Comparison of ENCODE assay signal across 9 cellular contexts in genomic region chr16:30762991-30763725, GRCh38. TPM values are rescaled to one million over a fixed set of nuclear protein-coding genes. Genes with fewer than 3 reads are reported as not detected.
A peak's percentile ranks its signal among the peaks of the same experiment; 100 is the strongest.
DNase-seq lines count a peak whose midpoint lies in the region; ATAC-seq and TF ChIP-seq lines count a peak whose summit lies in the region.
"Had no signal": no experiment of that assay in that cellular context is flagged by ENCODE, and none has a peak within 500 bp of the region (broad histone marks: within the 10 kb centered on the region; RNA-seq: fewer than 3 reads in every experiment).

No MANE protein-coding gene starts in this region.

- no peak overlapping the region for H2AFZ ChIP-seq in mammary epithelial cell (ENCODE audit: low read depth, low read length)

- TF ChIP-seq CTCF in 22Rv1 (IDR thresholded peaks at IDR 0.05) (no peak), mammary epithelial cell (conservative IDR thresholded peaks at IDR 0.05 in 1 of 2, IDR thresholded peaks at IDR 0.05 in 1 of 2; ENCODE audit: extremely low read depth in 1 of 2, insufficient read depth in 1 of 2, low read depth in 1 of 2, low read length in 2 of 2) (no peak)

- 28% methylated on average over 11 of the region's 15 CpGs for WGBS in mammary epithelial cell (ENCODE audit: low coverage, missing lambda C conversion rate)

- no peaks in the 10 kb centered on the region for H3K9me3 ChIP-seq in HUES48 (ENCODE audit: control insufficient read depth, insufficient read depth, low read length)
- H3K9me3 ChIP-seq in mammary epithelial cell (replicated peaks; ENCODE audit: insufficient read depth, low read length), result no peaks in the 10 kb centered on the region
- no peaks in the 10 kb centered on the region for H3K9me3 ChIP-seq in mononuclear cell (ENCODE audit: low read depth, low read length)

- H3K9ac ChIP-seq in HUES48 (ENCODE audit: low read depth, low read length), result no peak overlapping the region
- H3K9ac ChIP-seq in mammary epithelial cell (ENCODE audit: insufficient read depth, low read length), result peak overlapping the region; percentile 88

- CTCF ChIA-PET in mammary epithelial cell (lab: Charles Lee; ENCODE audit: low non-redundant PET), result no interaction called here

- H3K4me1 ChIP-seq in HUES48 (ENCODE audit: control insufficient read depth, insufficient read depth, low read length), result peaks cover 3% of the 10 kb centered on the region; the same call in 1 of the 2 replicates
- H3K4me1 ChIP-seq in mammary epithelial cell (ENCODE audit: insufficient read depth, low read length), result peaks cover 27% of the 10 kb centered on the region
- peaks cover 53% of the 10 kb centered on the region for H3K4me1 ChIP-seq in mononuclear cell (ENCODE audit: insufficient read depth, low read length)

- DNase-seq in mammary epithelial cell (no peak), cerebellar nuclear complex (lab: John Stamatoyannopoulos, UW) (no peak), NCI-H748 (lab: John Stamatoyannopoulos, UW; ENCODE audit: unreplicated experiment) (no peak)
- no peak for DNase-seq in stimulated activated CD4-positive, alpha-beta T cell treated with anti-CD3 and anti-CD28 coated beads, Interleukin-2, amount 100 ng/mL, for 48 hours
- DNase-seq: amniotic stem cell had no signal

- H3K27ac ChIP-seq in 22Rv1 (peak overlapping the region; percentile 91), HUES48 (ENCODE audit: low read depth, low read length) (no peak overlapping the region), mammary epithelial cell (ENCODE audit: insufficient read depth, low read depth, low read length) (peak overlapping the region; percentile 61)

- H3K36me3 ChIP-seq in HUES48 (ENCODE audit: control insufficient read depth, insufficient read depth, low read length) (peaks cover 59% of the 10 kb centered on the region), mammary epithelial cell (ENCODE audit: insufficient read depth, low read length) (peaks cover 22% of the 10 kb centered on the region)

- peak overlapping the region; percentile 75 for H3K4me2 ChIP-seq in mammary epithelial cell (ENCODE audit: insufficient read depth, low read depth, low read length)

- BruUV-seq in mammary epithelial cell (replicated peaks; lab: Mats Ljungman, UMichigan), result no TSS peak

- H3K79me2 ChIP-seq in mammary epithelial cell (ENCODE audit: insufficient read depth, low read length), result peaks cover 48% of the 10 kb centered on the region

- intact Hi-C loops in mammary epithelial cell (cut with micrococcal nuclease), result loop anchor here (1.0 to 2.0 kb wide), 3 partner anchors 14 to 64 kb away; partner anchors contain the start of genes PHKG2 and SRCAP

- in situ Hi-C loops in mammary epithelial cell (cut with MboI; ENCODE audit: low sequenced_read_pairs in 2 of 2), result no loop called here

- no peak for ATAC-seq in GM19351 (IDR thresholded peaks at IDR 0.05; ENCODE audit: unreplicated experiment)

- H3K4me3 ChIP-seq in HUES48 (ENCODE audit: low read depth, low read length) (peak overlapping the region; percentile 91), mammary epithelial cell (replicated peaks in 1 of 3; ENCODE audit: insufficient read depth in 1 of 3, low read depth in 2 of 3, low read length in 3 of 3) (peak overlapping the region; percentile 46 to 66 (median 55)), mononuclear cell (ENCODE audit: low read length) (peak overlapping the region; percentile 78)

- no peaks in the 10 kb centered on the region for H4K20me1 ChIP-seq in mammary epithelial cell (ENCODE audit: insufficient read depth, low read length)

- dilution Hi-C loops in mammary epithelial cell (cut with HindIII; ENCODE audit: low sequenced_read_pairs), result no loop called here

- no peaks in the 10 kb centered on the region for H3K27me3 ChIP-seq in HUES48 (ENCODE audit: control insufficient read depth, insufficient read depth, low read length)
- H3K27me3 ChIP-seq in mammary epithelial cell (ENCODE audit: insufficient read depth, low read length), result no peaks in the 10 kb centered on the region
- no peaks in the 10 kb centered on the region for H3K27me3 ChIP-seq in mononuclear cell (ENCODE audit: insufficient read depth, low read length)

RNA-seq across cellular contexts. Expression of gene RNF40, which starts 1.0 kb away (rescaled TPM):
- total RNA-seq in mammary epithelial cell (10 to 100 TPM; 62.8 to 66.4 TPM), mononuclear cell (44.1 TPM)
- polyA plus RNA-seq in mammary epithelial cell, result 45.7 TPM
- 94.0 TPM for polyA minus RNA-seq in mammary epithelial cell

RNA-seq across cellular contexts. Expression of gene CFAP119, which starts 1.3 kb away (rescaled TPM):
- total RNA-seq in mammary epithelial cell (1 to 10 TPM; 1.5 to 8.3 TPM), mononuclear cell (2.2 TPM)
- polyA plus RNA-seq in mammary epithelial cell, result 7.6 TPM
- not detected for polyA minus RNA-seq in mammary epithelial cell

RNA-seq across cellular contexts. Expression of gene PHKG2, which starts 14.9 kb away (rescaled TPM):
- total RNA-seq in mammary epithelial cell (10 to 100 TPM; 15.3 to 39.3 TPM), mononuclear cell (15.7 TPM)
- 29.2 TPM for polyA plus RNA-seq in mammary epithelial cell
- polyA minus RNA-seq in mammary epithelial cell, result 6.8 TPM

RNA-seq across cellular contexts. Expression of gene ZNF629, which starts 23.8 kb away (rescaled TPM):
- 10 to 100 TPM; 13.6 to 19.2 TPM for total RNA-seq in mammary epithelial cell
- 4.9 TPM for polyA plus RNA-seq in mammary epithelial cell
- 9.8 TPM for polyA minus RNA-seq in mammary epithelial cell
- total RNA-seq in mononuclear cell, result 3.4 TPM
